In the genomic region with DNA sequence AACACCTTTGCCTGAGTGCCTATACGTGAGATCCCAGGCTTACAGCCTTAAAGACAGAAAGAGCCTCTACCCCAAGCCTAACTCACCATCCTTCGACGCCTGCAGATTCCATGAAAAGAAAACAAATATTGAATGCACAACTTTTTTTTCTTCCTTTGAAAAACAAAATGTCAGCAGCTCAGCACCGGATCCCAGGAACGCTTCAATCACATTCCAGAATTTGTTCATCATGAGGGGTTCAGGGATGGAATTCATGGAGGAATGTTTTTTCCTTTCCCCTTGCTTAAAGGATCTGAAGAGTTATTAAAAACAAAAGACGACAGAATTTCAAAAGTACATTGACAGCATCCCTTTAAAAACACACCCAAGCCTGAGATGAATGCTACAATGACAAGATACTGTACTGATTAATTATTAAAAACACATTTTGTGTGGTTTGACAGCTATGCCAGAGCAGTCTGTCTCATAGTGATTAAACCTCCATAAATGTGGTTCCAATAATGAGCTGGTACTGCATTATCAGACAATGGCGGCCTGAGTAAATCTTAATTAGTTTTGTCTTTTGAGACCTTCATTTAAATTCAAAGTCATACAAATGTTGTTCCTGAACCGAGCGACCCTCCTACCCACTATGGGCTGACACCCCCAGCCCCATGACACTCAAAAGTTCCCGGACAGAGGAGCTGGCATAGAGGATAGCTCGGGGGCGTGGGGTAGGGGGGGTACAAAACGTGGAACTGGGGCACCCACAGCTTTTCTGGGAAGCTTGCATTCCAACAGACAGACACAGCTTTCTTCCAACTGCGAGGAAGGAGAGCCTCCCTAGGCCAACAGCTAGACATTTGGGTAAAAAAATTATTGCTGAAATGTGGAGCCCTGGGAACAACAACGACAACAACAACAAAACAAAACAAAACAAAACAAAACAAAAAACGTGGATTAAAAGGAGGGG, we compare ENCODE assay signal across 11 cellular contexts.
"Had no signal": no experiment of that assay in that cellular context is flagged by ENCODE, and none has a peak within 500 bp of the region (broad histone marks: within the 10 kb centered on the region; RNA-seq: fewer than 3 reads in every experiment).

No MANE protein-coding gene starts in this region.

- H3K27ac Mint-ChIP-seq: activated CD4-positive, alpha-beta T cell treated with anti-CD3 and anti-CD28 coated beads, Interleukin-2, amount 10 ng/mL, durations not matched to agents 7 days and 5 days; activated naive CD4-positive, alpha-beta T cell treated with anti-CD3 and anti-CD28 coated beads, Interleukin-2, amount 50 U/mL, for 24 hours; memory B cell; stimulated activated effector memory CD8-positive, alpha-beta T cell treated with anti-CD3 and anti-CD28 coated beads, Interleukin-12 subunit alpha, Interleukin-12 subunit beta, amount 100 ng/mL, for 72 hours had no signal

- H3K27ac ChIP-seq: tibial nerve had no signal

- H3K36me3 Mint-ChIP-seq: activated naive CD4-positive, alpha-beta T cell treated with anti-CD3 and anti-CD28 coated beads, Interleukin-2, amount 50 U/mL, for 24 hours; memory B cell; stimulated activated effector memory CD8-positive, alpha-beta T cell treated with anti-CD3 and anti-CD28 coated beads, Interleukin-12 subunit alpha, Interleukin-12 subunit beta, amount 100 ng/mL, for 72 hours had no signal

- H3K27me3 ChIP-seq: dorsolateral prefrontal cortex, tibial nerve had no signal

- H3K4me3 Mint-ChIP-seq: activated CD4-positive, alpha-beta T cell treated with anti-CD3 and anti-CD28 coated beads, Interleukin-2, amount 10 ng/mL, durations not matched to agents 7 days and 5 days; activated naive CD4-positive, alpha-beta T cell treated with anti-CD3 and anti-CD28 coated beads, Interleukin-2, amount 50 U/mL, for 24 hours; memory B cell; stimulated activated effector memory CD8-positive, alpha-beta T cell treated with anti-CD3 and anti-CD28 coated beads, Interleukin-12 subunit alpha, Interleukin-12 subunit beta, amount 100 ng/mL, for 72 hours had no signal

- H3K9me3 ChIP-seq: tibial nerve had no signal

- H3K36me3 ChIP-seq: tibial nerve had no signal

- DNase-seq: activated CD4-positive, alpha-beta T cell treated with anti-CD3 and anti-CD28 coated beads, Interleukin-2, amount 10 ng/mL, durations not matched to agents 7 days and 5 days; activated CD4-positive, CD25-positive, alpha-beta regulatory T cell; amygdala; dorsolateral prefrontal cortex; head of caudate nucleus; T-helper 2 cell had no signal

- H3K9me3 Mint-ChIP-seq: activated CD4-positive, alpha-beta T cell treated with anti-CD3 and anti-CD28 coated beads, Interleukin-2, amount 10 ng/mL, durations not matched to agents 7 days and 5 days; activated naive CD4-positive, alpha-beta T cell treated with anti-CD3 and anti-CD28 coated beads, Interleukin-2, amount 50 U/mL, for 24 hours; memory B cell; stimulated activated effector memory CD8-positive, alpha-beta T cell treated with anti-CD3 and anti-CD28 coated beads, Interleukin-12 subunit alpha, Interleukin-12 subunit beta, amount 100 ng/mL, for 72 hours had no signal

- H3K4me3 ChIP-seq: dorsolateral prefrontal cortex, smooth muscle cell, tibial nerve had no signal

- ATAC-seq: stimulated activated effector memory CD8-positive, alpha-beta T cell treated with anti-CD3 and anti-CD28 coated beads, Interleukin-12 subunit alpha, Interleukin-12 subunit beta, amount 100 ng/mL, for 72 hours had no signal

- H3K4me1 Mint-ChIP-seq: activated CD4-positive, alpha-beta T cell treated with anti-CD3 and anti-CD28 coated beads, Interleukin-2, amount 10 ng/mL, durations not matched to agents 7 days and 5 days; activated naive CD4-positive, alpha-beta T cell treated with anti-CD3 and anti-CD28 coated beads, Interleukin-2, amount 50 U/mL, for 24 hours; memory B cell; stimulated activated effector memory CD8-positive, alpha-beta T cell treated with anti-CD3 and anti-CD28 coated beads, Interleukin-12 subunit alpha, Interleukin-12 subunit beta, amount 100 ng/mL, for 72 hours had no signal

- H3K4me2 ChIP-seq: smooth muscle cell had no signal
